In genomic region chr7:74586258-74587200, GRCh38 we compare ENCODE assay signal across 11 cellular contexts.
DNase-seq lines count a peak whose midpoint lies in the region; ATAC-seq, FAIRE-seq and TF ChIP-seq lines count a peak whose summit lies in the region.
"Had no signal": no experiment of that assay in that cellular context is flagged by ENCODE, and none has a peak within 500 bp of the region (broad histone marks: within the 10 kb centered on the region; RNA-seq: fewer than 3 reads in every experiment).

No MANE protein-coding gene starts in this region.

- no peak for TF ChIP-seq POLR2A in HCT116 (IDR thresholded peaks at IDR 0.05; ENCODE audit: borderline replicate concordance, extremely low read depth, insufficient read depth, insufficient read length)

- H3K4me1 Mint-ChIP-seq in brain, result peaks cover 31% of the 10 kb centered on the region

- H3K9ac ChIP-seq in HCT116 (ENCODE audit: low read length), result no peak overlapping the region
- H3K9ac ChIP-seq in subcutaneous abdominal adipose tissue (ENCODE audit: low read length in 5 of 5), result peak overlapping the region in 1 of 5 donors; percentile 41

- no peak for ATAC-seq in HCT116

- H3K4me1 ChIP-seq in HCT116 (ENCODE audit: control insufficient read depth in 1 of 2, insufficient read depth in 2 of 2, low read length in 2 of 2) (peaks cover 46 to 47% of the 10 kb centered on the region in 2 experiments), subcutaneous abdominal adipose tissue (ENCODE audit: control insufficient read depth in 5 of 5, insufficient read depth in 5 of 5, low read length in 5 of 5) (peaks cover 7 to 21% (median 15%) of the 10 kb centered on the region in 5 donors)

- no peaks in the 10 kb centered on the region for H3K27me3 Mint-ChIP-seq in brain

- DNase-seq in HCT116 (ENCODE audit: low read depth, low spot score), result no peak
- DNase-seq in left kidney (ENCODE audit: low read depth, low spot score), result peak; percentile 32
- no peak for DNase-seq in GM03348 (ENCODE audit: low spot score)
- DNase-seq in D721Med (ENCODE audit: insufficient read length, low spot score), result no peak
- DNase-seq in NCI-H82 treated with DMSO at 0.1 percent for 48 hours (lab: John Stamatoyannopoulos, UW; ENCODE audit: unreplicated experiment), result no peak
- DNase-seq in NCI-H128 (lab: John Stamatoyannopoulos, UW; ENCODE audit: unreplicated experiment), result no peak
- DNase-seq: activated T-cell treated with anti-CD3 and anti-CD28 coated beads, Interleukin-2, amount 50 U/mL, for 48 hours; cortex of kidney; NCI-H82 had no signal

- TF ChIP-seq CTCF in HCT116 (IDR thresholded peaks at IDR 0.05 in 2 of 3, conservative IDR thresholded peaks at IDR 0.05 in 1 of 3; ENCODE audit: borderline replicate concordance in 1 of 3, insufficient read depth in 1 of 3, low read depth in 2 of 3, low read length in 2 of 3) (no peak), brain (conservative IDR thresholded peaks at IDR 0.05) (no peak), D721Med (IDR thresholded peaks at IDR 0.05; ENCODE audit: insufficient read depth, missing control alignments) (no peak)

- POLR2A ChIA-PET in HCT116 (lab: Charles Lee), result interaction anchor here (1.0 to 1.1 kb wide), 2 partner anchors 24 to 279 kb away, joined by 3 read pairs; no protein-coding TSS in a partner anchor

- no peaks in the 10 kb centered on the region for H3K79me2 ChIP-seq in HCT116 (ENCODE audit: insufficient read depth, low read length)

- H3K9me3 ChIP-seq in HCT116 (ENCODE audit: control insufficient read depth in 1 of 2, insufficient read depth in 1 of 2, low read depth in 1 of 2, low read length in 2 of 2) (no peaks in the 10 kb centered on the region), subcutaneous abdominal adipose tissue (ENCODE audit: control insufficient read depth in 5 of 5, low read length in 5 of 5) (no peaks in the 10 kb centered on the region)

- peak overlapping the region; percentile 83 to 98 (median 91) for H3K27ac Mint-ChIP-seq in brain

- no peak overlapping the region for H3K4me3 Mint-ChIP-seq in brain

- H2AFZ ChIP-seq in HCT116 (ENCODE audit: low read depth, low read length, poor library complexity, severe bottlenecking), result no peak overlapping the region

- no peaks in the 10 kb centered on the region for H3K9me3 Mint-ChIP-seq in brain

- intact Hi-C loops in HCT116 (cut with micrococcal nuclease), result no loop called here

- H3K27me3 ChIP-seq in HCT116 (ENCODE audit: insufficient read depth, low read length) (no peaks in the 10 kb centered on the region), subcutaneous abdominal adipose tissue (ENCODE audit: control insufficient read depth in 5 of 5, insufficient read depth in 4 of 5, low read length in 5 of 5) (no peaks in the 10 kb centered on the region)

- BruUV-seq in HCT116 (replicated peaks; lab: Mats Ljungman, UMichigan), result no TSS peak

- no peaks in the 10 kb centered on the region for H3K9me2 ChIP-seq in HCT116 (ENCODE audit: insufficient read depth)

- H3K36me3 ChIP-seq in HCT116 (ENCODE audit: control insufficient read depth in 1 of 2, insufficient read depth in 2 of 2, low read length in 2 of 2) (peaks cover 0 to 5% of the 10 kb centered on the region in 2 experiments; a peak in 1 of 4 replicates), subcutaneous abdominal adipose tissue (ENCODE audit: control insufficient read depth in 5 of 5, insufficient read depth in 5 of 5, low read length in 5 of 5) (peaks cover 0 to 9% (median 3%) of the 10 kb centered on the region in 5 donors)

- FAIRE-seq in D721Med (lab: Jason Lieb, UNC), result no peak

- RAD21 ChIA-PET in HCT116 (lab: Charles Lee; ENCODE audit: low non-redundant PET in 1 of 2, low total read pairs in 2 of 2, uncharacterized antibody in 2 of 2, unreplicated experiment in 2 of 2), result no interaction called here

- H3K4me2 ChIP-seq in HCT116 (ENCODE audit: low read length), result peak overlapping the region; percentile 47

- no peaks in the 10 kb centered on the region for H4K20me1 ChIP-seq in HCT116 (ENCODE audit: insufficient read depth)

- H3K27ac ChIP-seq in HCT116 (ENCODE audit: low read depth, low read length), result peak overlapping the region; percentile 83
- H3K27ac ChIP-seq in subcutaneous abdominal adipose tissue (ENCODE audit: low read depth, low read length), result peak overlapping the region; percentile 67

- no peak for TF ChIP-seq RAD21 in HCT116 (IDR thresholded peaks at IDR 0.05; ENCODE audit: low read depth)

- no peak overlapping the region for H3K4me3 ChIP-seq in HCT116 (replicated peaks in 1 of 2; ENCODE audit: low read depth in 1 of 2, low read length in 2 of 2)
- H3K4me3 ChIP-seq in subcutaneous abdominal adipose tissue (ENCODE audit: low read depth in 1 of 5, low read length in 5 of 5), result peak overlapping the region in 2 of 5 donors; percentile 15 to 25

- peaks cover 40% of the 10 kb centered on the region for H3K36me3 Mint-ChIP-seq in brain

- CTCF ChIA-PET in HCT116 (lab: Charles Lee), result interaction anchor here (1.0 kb wide), 1 partner anchor 20 kb away, joined by 3 read pairs; no protein-coding TSS in a partner anchor

TF ChIP-seq in HCT116, 20 proteins besides CTCF, POLR2A, EP300 and RAD21:
- no peak for TF ChIP-seq JUND (IDR thresholded peaks at IDR 0.05)
- no peak for TF ChIP-seq ATF3 (IDR thresholded peaks at IDR 0.05)
- TF ChIP-seq SIN3A (IDR thresholded peaks at IDR 0.05; ENCODE audit: low read depth), result no peak
- no peak for TF ChIP-seq ZNF274 (IDR thresholded peaks at IDR 0.05; ENCODE audit: low read depth, low read length)
